1 cellular context compared by ENCODE assay signal in the genomic region with DNA sequence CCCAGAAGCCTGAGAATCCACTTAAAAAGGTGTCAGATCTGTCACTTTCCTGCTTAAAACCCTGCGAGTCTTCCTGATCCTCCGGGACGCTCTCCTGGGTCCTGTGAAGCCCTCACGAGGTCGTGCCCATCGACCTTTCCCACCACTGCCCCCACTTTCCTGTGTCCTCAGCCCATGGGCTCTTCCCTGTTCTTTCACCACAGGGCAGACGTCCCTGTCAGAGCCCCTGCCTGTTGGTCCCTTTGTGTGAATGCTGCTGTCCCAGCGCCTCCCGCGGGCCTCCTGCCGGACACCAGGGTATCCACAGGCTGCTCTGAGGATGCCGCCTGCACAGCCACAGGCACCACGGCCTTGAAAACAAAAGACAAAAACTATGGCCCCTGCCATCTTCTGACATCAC.
TF ChIP-seq lines count a peak whose summit lies in the region.

No MANE protein-coding gene starts in this region.

TF ChIP-seq in GM23338, 12 proteins besides CTCF, POLR2A, EP300 and RAD21 (continued from another document):
- TF ChIP-seq ZNF462 (CRISPR knock-in tag; IDR thresholded peaks at IDR 0.05) (no peak), CREB1 (CRISPR knock-in tag; IDR thresholded peaks at IDR 0.05; ENCODE audit: low read depth) (no peak), NANOG (IDR thresholded peaks at IDR 0.05; ENCODE audit: borderline replicate concordance) (no peak), REST (IDR thresholded peaks at IDR 0.05; ENCODE audit: unreplicated experiment) (no peak)
